21 cellular contexts compared by ENCODE assay signal in genomic region chr1:203450541-203451149, GRCh38. TPM values are rescaled to one million over a fixed set of nuclear protein-coding genes. Genes with fewer than 3 reads are reported as not detected.
DNase-seq lines count a peak whose midpoint lies in the region; ATAC-seq and TF ChIP-seq lines count a peak whose summit lies in the region.
"Had no signal": no experiment of that assay in that cellular context is flagged by ENCODE, and none has a peak within 500 bp of the region (broad histone marks: within the 10 kb centered on the region; RNA-seq: fewer than 3 reads in every experiment).

No MANE protein-coding gene starts in this region.

- peaks cover 38% of the 10 kb centered on the region for H3K4me1 ChIP-seq in GM23248 (ENCODE audit: insufficient read depth)
- H3K4me1 ChIP-seq in spleen: peaks cover 0 to 35% (median 5%) of the 10 kb centered on the region in 6 donors

- H3K9me3 ChIP-seq in GM23248 (ENCODE audit: low read depth) (no peaks in the 10 kb centered on the region), spleen (peaks cover 0 to 2% (median 0%) of the 10 kb centered on the region in 8 donors)
- H3K9me3 ChIP-seq: SJSA1 had no signal

- H3K9ac ChIP-seq in GM23248: no peak overlapping the region

- no peaks in the 10 kb centered on the region for H3K9me3 Mint-ChIP-seq in endothelial cell (ENCODE audit: unreplicated experiment)
- H3K9me3 Mint-ChIP-seq: activated naive CD8-positive, alpha-beta T cell treated with anti-CD3 and anti-CD28 coated beads, Interleukin-2, amount 50 U/mL, for 24 hours; activated T-helper 17 cell treated with anti-CD3 and anti-CD28 coated beads, Interleukin-2, amount 50 U/mL, for 72 hours had no signal

- TF ChIP-seq CTCF in endothelial cell (IDR thresholded peaks at IDR 0.05; ENCODE audit: unreplicated experiment): no peak
- TF ChIP-seq CTCF in spleen (IDR thresholded peaks at IDR 0.05 in 8 of 11, conservative IDR thresholded peaks at IDR 0.05 in 3 of 11): no peak

- no peaks in the 10 kb centered on the region for H3K9me2 ChIP-seq in GM23248 (ENCODE audit: insufficient read depth)

- intact Hi-C loops in spleen (cut with DNase I; ENCODE audit: low total_unique reads): no loop called here

- H3K27ac Mint-ChIP-seq in endothelial cell (ENCODE audit: unreplicated experiment): peak overlapping the region; percentile 87
- H3K27ac Mint-ChIP-seq: activated naive CD8-positive, alpha-beta T cell treated with anti-CD3 and anti-CD28 coated beads, Interleukin-2, amount 50 U/mL, for 24 hours; activated T-helper 17 cell treated with anti-CD3 and anti-CD28 coated beads, Interleukin-2, amount 50 U/mL, for 72 hours had no signal

- DNase-seq in GM23248 (no peak), NCI-H524 (lab: John Stamatoyannopoulos, UW) (peak; percentile 55 to 76), endothelial cell (ENCODE audit: low spot score) (peak; percentile 30), spleen (peak; percentile 56), COLO829 (ENCODE audit: low spot score) (no peak), NCI-H446 (lab: John Stamatoyannopoulos, UW) (no peak), COR-L47 (lab: John Stamatoyannopoulos, UW) (no peak)
- DNase-seq: activated naive CD8-positive, alpha-beta T cell treated with anti-CD3 and anti-CD28 coated beads, Interleukin-2, amount 50 U/mL, for 24 hours; KG1; NCI-H1105; NCI-H2081 treated with DMSO at 0.1 percent for 48 hours; NCI-H526 treated with DMSO at 0.1 percent for 48 hours; T-helper 9 cell had no signal

- peaks cover 56% of the 10 kb centered on the region for H3K4me1 Mint-ChIP-seq in endothelial cell (ENCODE audit: unreplicated experiment)
- H3K4me1 Mint-ChIP-seq: activated naive CD8-positive, alpha-beta T cell treated with anti-CD3 and anti-CD28 coated beads, Interleukin-2, amount 50 U/mL, for 24 hours; activated T-helper 17 cell treated with anti-CD3 and anti-CD28 coated beads, Interleukin-2, amount 50 U/mL, for 72 hours had no signal

- H2AFZ ChIP-seq in GM23248: 0 out of 2 replicates have a peak overlapping the region, but pooled peaks have one; percentile 5

- no peaks in the 10 kb centered on the region for H3K79me2 ChIP-seq in GM23248 (ENCODE audit: insufficient read depth)

- no peaks in the 10 kb centered on the region for H3K36me3 Mint-ChIP-seq in endothelial cell (ENCODE audit: low read depth, unreplicated experiment)

- H3K4me3 ChIP-seq in GM23248 (no peak overlapping the region), spleen (no peak overlapping the region)
- H3K4me3 ChIP-seq: esophagus muscularis mucosa, SJSA1 had no signal

- H3K36me3 ChIP-seq in GM23248 (ENCODE audit: low read depth): no peaks in the 10 kb centered on the region
- H3K36me3 ChIP-seq in spleen: no peaks in the 10 kb centered on the region
- H3K36me3 ChIP-seq: esophagus muscularis mucosa, SJSA1 had no signal

- TF ChIP-seq POLR2A in spleen (IDR thresholded peaks at IDR 0.05): no peak

- H3K27ac ChIP-seq in GM23248: no peak overlapping the region
- peak overlapping the region in 7 of 8 donors; percentile 2 to 68 (median 43) for H3K27ac ChIP-seq in spleen
- H3K27ac ChIP-seq: esophagus muscularis mucosa, SJSA1 had no signal

- H3K4me3 Mint-ChIP-seq in endothelial cell (ENCODE audit: unreplicated experiment): peak overlapping the region; percentile 23
- H3K4me3 Mint-ChIP-seq: activated naive CD8-positive, alpha-beta T cell treated with anti-CD3 and anti-CD28 coated beads, Interleukin-2, amount 50 U/mL, for 24 hours; activated T-helper 17 cell treated with anti-CD3 and anti-CD28 coated beads, Interleukin-2, amount 50 U/mL, for 72 hours had no signal

- H4K20me1 ChIP-seq in GM23248 (ENCODE audit: insufficient read depth): no peaks in the 10 kb centered on the region

- in situ Hi-C loops in GM23248 (cut with MboI): no loop called here

- ATAC-seq in HG02981 (IDR thresholded peaks at IDR 0.05; ENCODE audit: unreplicated experiment): no peak
- ATAC-seq: activated CD4-positive, CD25-positive, alpha-beta regulatory T cell treated with anti-CD3 and anti-CD28 coated beads, Interleukin-2, amount 50 U/mL, for 24 hours; activated naive CD8-positive, alpha-beta T cell treated with anti-CD3 and anti-CD28 coated beads, Interleukin-2, amount 50 U/mL, for 24 hours; activated T-helper 17 cell treated with anti-CD3 and anti-CD28 coated beads, Interleukin-2, amount 50 U/mL, for 72 hours; Panc1 had no signal

- H3K27me3 Mint-ChIP-seq in endothelial cell (ENCODE audit: unreplicated experiment): peaks cover 8% of the 10 kb centered on the region

- 94 to 95% methylated on average over 15 of the region's 15 CpGs for WGBS in GM23248 (ENCODE audit: low coverage in 1 of 2, low lambda C conversion rate in 2 of 2, missing lambda C conversion rate in 2 of 2), 2 experiments
- 74 to 80% (median 78%) methylated on average over 15 of the region's 15 CpGs for WGBS in spleen, 5 donors

- no peaks in the 10 kb centered on the region for H3F3A ChIP-seq in GM23248 (ENCODE audit: insufficient read depth)

- H3K27me3 ChIP-seq in GM23248 (replicated peaks; ENCODE audit: insufficient read depth): no peaks in the 10 kb centered on the region
- peaks cover 0 to 53% (median 5%) of the 10 kb centered on the region in 7 donors for H3K27me3 ChIP-seq in spleen (replicated peaks in 1 of 7)
- H3K27me3 ChIP-seq: esophagus muscularis mucosa, SJSA1 had no signal

- H3K4me2 ChIP-seq in GM23248 (ENCODE audit: unreplicated experiment): peak overlapping the region; percentile 12

RNA-seq across cellular contexts. Expression of gene PRELP, which starts 25.0 kb away (rescaled TPM):
- total RNA-seq in GM23248 (2014; rRNA removed; shearing (Covaris generic)): under 0.01 and 0.32 TPM in 2 replicates
- polyA plus RNA-seq in GM23248 (2016; fragmentation: Nextera tagmentation; extraction: Ambion mirVana) (1.6 and 1.7 TPM in 2 replicates), spleen (10 to 100 TPM in 2 of 3 donors, 1 to 10 TPM in 1; 4.9 to 21.6 (median 10.7) TPM)
- total RNA-seq in endothelial cell (ENCODE audit: unreplicated experiment) (0.13 TPM), spleen (10 to 100 TPM; 25.6 to 50.3 (median 31.7) TPM)
- total RNA-seq: activated T-helper 17 cell treated with anti-CD3 and anti-CD28 coated beads, Interleukin-2, amount 50 U/mL, for 72 hours; SJSA1 had no signal

RNA-seq across cellular contexts. Expression of gene OPTC, which starts 43.3 kb away (rescaled TPM):
- total RNA-seq in GM23248 (2014; rRNA removed; shearing (Covaris generic)): not detected in 2 replicates
- not detected in 2 replicates for polyA plus RNA-seq in GM23248 (2016; fragmentation: Nextera tagmentation; extraction: Ambion mirVana)
- 0.36 TPM for total RNA-seq in endothelial cell (ENCODE audit: unreplicated experiment)
- not detected for total RNA-seq in spleen
- polyA plus RNA-seq in spleen: not detected
- total RNA-seq: activated T-helper 17 cell treated with anti-CD3 and anti-CD28 coated beads, Interleukin-2, amount 50 U/mL, for 72 hours; esophagus muscularis mucosa; lower leg skin; osteoblast; SJSA1 had no signal

Comparison
In these comparisons a context has a peak if more than half of its experiments do, and no peak if none do; other contexts are left out.
1. DNase-seq: peak in NCI-H524 (2 of 2), endothelial cell (single experiment) and spleen (single experiment); none in GM23248 (single experiment), COLO829 (single experiment), NCI-H446 (0 of 2) and COR-L47 (single experiment).
2. RNA of gene PRELP, which starts 25.0 kb away (total RNA-seq): 25.6 to 50.3 TPM in spleen; under 0.01 to 0.32 TPM in GM23248 and 0.13 TPM in endothelial cell (single experiment); every median in the first group is over 10 times any median in the second.